14 cellular contexts compared by ENCODE assay signal in genomic region chr11:108319541-108320145, GRCh38.
DNase-seq lines count a peak whose midpoint lies in the region; ATAC-seq and TF ChIP-seq lines count a peak whose summit lies in the region.
"Had no signal": no experiment of that assay in that cellular context is flagged by ENCODE, and none has a peak within 500 bp of the region (broad histone marks: within the 10 kb centered on the region; RNA-seq: fewer than 3 reads in every experiment).

No MANE protein-coding gene starts in this region.

- no peak for ATAC-seq in GM18868 (IDR thresholded peaks at IDR 0.05; ENCODE audit: unreplicated experiment)

- peak overlapping the region; percentile 75 for H3K27ac Mint-ChIP-seq in activated naive CD8-positive, alpha-beta T cell treated with anti-CD3 and anti-CD28 coated beads for 36 hours

- POLR2A ChIA-PET in AG04449 (lab: Yijun Ruan, JAX) = interaction anchor here (0.6 kb wide), 1 partner anchor 148 kb away, joined by 3 read pairs; no protein-coding TSS in a partner anchor

- peaks cover 25% of the 10 kb centered on the region for H3K36me3 Mint-ChIP-seq in activated naive CD8-positive, alpha-beta T cell treated with anti-CD3 and anti-CD28 coated beads for 36 hours

- CTCF ChIA-PET in AG04449 (lab: Yijun Ruan, JAX) = no interaction called here

- H3K4me3 ChIP-seq in AG04449 (ENCODE audit: low read depth, low read length) (no peak overlapping the region), fibroblast of the aortic adventitia (ENCODE audit: low read depth, low read length) (no peak overlapping the region)
- H3K4me3 ChIP-seq: SK-N-MC had no signal

- H3K9me3 Mint-ChIP-seq in activated naive CD8-positive, alpha-beta T cell treated with anti-CD3 and anti-CD28 coated beads for 36 hours = no peaks in the 10 kb centered on the region

- no peak overlapping the region for H3K4me3 Mint-ChIP-seq in activated naive CD8-positive, alpha-beta T cell treated with anti-CD3 and anti-CD28 coated beads for 36 hours

- peak; percentile 17 for DNase-seq in AG04449 (ENCODE audit: low read depth, low spot score)
- DNase-seq in EL = peak; percentile 72
- no peak for DNase-seq in activated naive CD8-positive, alpha-beta T cell treated with anti-CD3 and anti-CD28 coated beads for 36 hours
- peak; percentile 65 for DNase-seq in fibroblast of the aortic adventitia (ENCODE audit: low read depth)
- DNase-seq in globus pallidus (ENCODE audit: low spot score) = no peak
- DNase-seq in activated CD4-positive, CD25-positive, alpha-beta regulatory T cell (lab: John Stamatoyannopoulos, UW) = no peak
- DNase-seq in AML-193 (lab: John Stamatoyannopoulos, UW) = no peak
- DNase-seq: activated CD8-positive, alpha-beta memory T cell treated with anti-CD3 and anti-CD28 coated beads, Interleukin-2, amount 50 U/mL, for 48 hours; anterior cingulate cortex; NCI-H1092 treated with DMSO at 0.1 percent for 48 hours; NCI-H446; stimulated activated CD4-positive, alpha-beta T cell treated with anti-CD3 and anti-CD28 coated beads, Interleukin-1b, Interleukin-23, amount 100 ng/mL, for 48 hours had no signal

- TF ChIP-seq CTCF in AG04449 (IDR thresholded peaks at IDR 0.05; ENCODE audit: insufficient read depth, low read length, missing control alignments) = no peak
- no peak for TF ChIP-seq CTCF in fibroblast of the aortic adventitia (IDR thresholded peaks at IDR 0.05; ENCODE audit: insufficient read depth, low read length)

- no peaks in the 10 kb centered on the region for H3K27me3 Mint-ChIP-seq in activated naive CD8-positive, alpha-beta T cell treated with anti-CD3 and anti-CD28 coated beads for 36 hours

- peaks cover 18% of the 10 kb centered on the region for H3K4me1 Mint-ChIP-seq in activated naive CD8-positive, alpha-beta T cell treated with anti-CD3 and anti-CD28 coated beads for 36 hours

Comparison
In these comparisons a context has a peak if more than half of its experiments do, and no peak if none do; other contexts are left out.
1. DNase-seq: peak in AG04449 (single experiment), EL (single experiment) and fibroblast of the aortic adventitia (single experiment); none in activated naive CD8-positive, alpha-beta T cell treated with anti-CD3 and anti-CD28 coated beads for 36 hours (single experiment), globus pallidus (single experiment), activated CD4-positive, CD25-positive, alpha-beta regulatory T cell (0 of 4) and AML-193 (0 of 2).